8 cellular contexts compared by ENCODE assay signal in the genomic region with DNA sequence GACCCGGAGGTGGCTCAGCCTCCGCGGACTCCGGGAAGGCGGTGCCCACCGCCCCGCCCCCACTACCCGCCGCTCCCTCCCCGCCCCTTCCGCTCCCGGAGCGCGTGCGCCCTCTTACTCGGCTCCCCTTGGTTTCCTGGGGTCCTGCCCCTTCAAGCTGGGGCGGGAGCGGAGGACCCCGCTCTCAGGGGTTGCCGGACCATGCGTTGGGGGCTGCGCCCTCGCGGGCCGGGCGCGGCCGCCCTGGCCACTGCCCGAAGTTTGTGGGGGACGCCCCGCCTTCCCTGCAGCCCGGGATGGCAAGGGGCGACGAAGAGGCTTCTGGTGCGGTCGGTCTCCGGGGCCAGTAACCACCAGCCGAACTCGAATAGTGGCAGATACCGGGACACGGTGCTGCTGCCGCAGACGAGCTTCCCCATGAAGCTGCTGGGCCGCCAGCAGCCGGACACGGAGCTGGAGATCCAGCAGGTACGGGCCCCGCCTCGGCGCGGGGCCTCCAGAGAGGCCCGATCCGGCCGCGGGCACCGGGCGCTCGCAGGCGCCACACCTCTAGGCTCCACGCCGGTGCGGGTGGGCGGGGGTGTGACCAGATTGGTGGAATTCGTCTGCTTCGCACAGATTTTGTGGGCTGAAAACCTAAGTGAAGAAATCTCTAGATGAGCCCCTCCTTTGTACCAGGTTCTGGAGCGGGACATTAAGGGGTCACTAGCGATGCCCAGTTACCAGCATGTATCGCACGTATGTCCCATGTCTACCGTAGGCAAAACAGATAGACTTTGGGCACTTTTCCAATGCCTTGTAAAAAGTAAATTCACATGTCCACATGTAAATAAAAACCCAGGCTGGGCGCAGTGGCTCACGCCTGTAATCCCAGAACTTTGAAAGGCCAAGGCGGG. TPM values are rescaled to one million over a fixed set of nuclear protein-coding genes. Genes with fewer than 3 reads are reported as not detected.
DNase-seq lines count a peak whose midpoint lies in the region; ATAC-seq and TF ChIP-seq lines count a peak whose summit lies in the region.

IARS2 (plus strand) TSS at position 117 of the 896 bp plus-strand sequence; CDS start at position 202, 85 bp downstream.

- H3K9me3 ChIP-seq in HEK293 (ENCODE audit: control insufficient read depth, insufficient read depth, low read depth, low read length) (no peaks in the 10 kb centered on the region), adrenal gland (replicated peaks in 1 of 3) (no peaks in the 10 kb centered on the region), left ventricle myocardium inferior (replicated peaks) (no peaks in the 10 kb centered on the region), psoas muscle (no peaks in the 10 kb centered on the region)

- TF ChIP-seq CTCF in GM10248 (IDR thresholded peaks at IDR 0.05; ENCODE audit: control extremely low read depth, extremely low read depth, low read depth, missing control alignments) (no peak), HEK293 (tag by site-specific recombination; IDR thresholded peaks at IDR 0.05) (no peak; the same call in 1 of the 2 replicates), adrenal gland (IDR thresholded peaks at IDR 0.05) (no peak), left ventricle myocardium inferior (IDR thresholded peaks at IDR 0.05; ENCODE audit: borderline replicate concordance) (no peak), psoas muscle (IDR thresholded peaks at IDR 0.05) (no peak)

- POLR2A ChIA-PET in GM10248 (lab: Yijun Ruan, JAX) (no interaction called here), HEK293 (lab: Yijun Ruan, JAX) (interaction anchor here (0.6 kb wide), 1 partner anchor 19 kb away, joined by 4 read pairs; no protein-coding TSS in a partner anchor)

- intact Hi-C loops in adrenal gland (cut with DNase I) = loop anchor here in 1 of 2 donors (10.0 kb wide), 1 partner anchor 49 kb away; the partner anchor contains the start of gene EPRS1
- intact Hi-C loops in left ventricle myocardium inferior (cut with micrococcal nuclease) = no loop called here
- intact Hi-C loops in psoas muscle (cut with DNase I) = loop anchor here in 1 of 2 donors (5.0 kb wide), 1 partner anchor 47 kb away; the partner anchor contains the start of gene EPRS1

- peak in 1 of 2 donors; percentile 37 for TF ChIP-seq POLR2A in adrenal gland (IDR thresholded peaks at IDR 0.05)

- CTCF ChIA-PET in GM10248 (lab: Yijun Ruan, JAX) = interaction anchor here (0.8 to 1.6 kb wide), 4 partner anchors 15 to 104 kb away, joined by 3 to 4 read pairs (median 3); no protein-coding TSS in a partner anchor
- CTCF ChIA-PET in HEK293 (lab: Yijun Ruan, JAX) = no interaction called here

- peak; percentile 95 to 96 (median 95) for ATAC-seq in psoas muscle

- H3K27ac ChIP-seq in HEK293 (ENCODE audit: extremely low read depth, low read depth, low read length) (peak within 1 kb of the TSS; percentile 85), adrenal gland (peak within 1 kb of the TSS; percentile 21 to 84 (median 75)), left ventricle myocardium inferior (replicated peaks) (peak within 1 kb of the TSS; percentile 89), psoas muscle (peak within 1 kb of the TSS; percentile 91), urinary bladder (ENCODE audit: low read depth) (peak within 1 kb of the TSS; percentile 68)

- H3K4me1 ChIP-seq in HEK293 (ENCODE audit: control insufficient read depth, insufficient read depth, low read length) = no peaks in the 10 kb centered on the region
- H3K4me1 ChIP-seq in adrenal gland (replicated peaks in 1 of 2) = peaks cover 5 to 8% of the 10 kb centered on the region in 2 donors
- peaks cover 38% of the 10 kb centered on the region for H3K4me1 ChIP-seq in left ventricle myocardium inferior
- H3K4me1 ChIP-seq in psoas muscle = peaks cover 14% of the 10 kb centered on the region
- no peaks in the 10 kb centered on the region for H3K4me1 ChIP-seq in urinary bladder (ENCODE audit: insufficient read depth)

- peak; percentile 95 for DNase-seq in GM10248 (ENCODE audit: extremely low spot score)
- peak; percentile 78 for DNase-seq in MV-4-11 (lab: John Stamatoyannopoulos, UW)
- DNase-seq in T-helper 1 cell = peak; percentile 83 to 90 (median 88)
- DNase-seq in adrenal gland = peak; percentile 83 to 92 (median 88)
- peak; percentile 91 for DNase-seq in left ventricle myocardium inferior
- DNase-seq in psoas muscle = peak; percentile 89 to 94

- peaks cover 30 to 33% of the 10 kb centered on the region in 2 experiments for H3K36me3 ChIP-seq in HEK293 (ENCODE audit: control insufficient read depth in 2 of 2, insufficient read depth in 1 of 2, low read length in 2 of 2)
- peaks cover 0 to 17% of the 10 kb centered on the region in 2 donors for H3K36me3 ChIP-seq in adrenal gland (replicated peaks in 1 of 2)
- peaks cover 34% of the 10 kb centered on the region for H3K36me3 ChIP-seq in left ventricle myocardium inferior
- H3K36me3 ChIP-seq in psoas muscle (ENCODE audit: insufficient read depth in 1 of 2, low read depth in 1 of 2) = peaks cover 0 to 38% of the 10 kb centered on the region in 2 donors
- no peaks in the 10 kb centered on the region for H3K36me3 ChIP-seq in urinary bladder (ENCODE audit: insufficient read depth)

- H3K4me3 ChIP-seq in HEK293 (ENCODE audit: low read depth, low read length) (peak within 1 kb of the TSS; percentile 85), adrenal gland (peak within 1 kb of the TSS; percentile 71 to 99 (median 94)), left ventricle myocardium inferior (peak within 1 kb of the TSS; percentile 88), psoas muscle (peak within 1 kb of the TSS; percentile 100), urinary bladder (ENCODE audit: low read depth, low read length) (peak within 1 kb of the TSS; percentile 69)

- H3K27me3 ChIP-seq in adrenal gland (no peaks in the 10 kb centered on the region), left ventricle myocardium inferior (ENCODE audit: low read depth) (no peaks in the 10 kb centered on the region), psoas muscle (ENCODE audit: insufficient read depth in 3 of 3, low read length in 2 of 3) (no peaks in the 10 kb centered on the region)

- 2 to 16% (median 4%) methylated on average over 9 to 73 of the region's 73 CpGs for WGBS in adrenal gland, 4 donors
- 1 to 2% (median 1%) methylated on average over 47 to 73 of the region's 73 CpGs for WGBS in psoas muscle, 3 donors
- WGBS in urinary bladder = 1% methylated on average over 73 of the region's 73 CpGs

TF ChIP-seq in HEK293, 187 proteins besides CTCF, POLR2A, EP300 and RAD21 (continues in another document):
- peak; percentile 83 for TF ChIP-seq KLF10 (tag by site-specific recombination; IDR thresholded peaks at IDR 0.05)
- peak; percentile 97 for TF ChIP-seq ZBTB8A (tag by site-specific recombination; IDR thresholded peaks at IDR 0.05)
- peak; percentile 83 for TF ChIP-seq ZBTB20 (tag by site-specific recombination; IDR thresholded peaks at IDR 0.05)
- TF ChIP-seq, protein P1, sequence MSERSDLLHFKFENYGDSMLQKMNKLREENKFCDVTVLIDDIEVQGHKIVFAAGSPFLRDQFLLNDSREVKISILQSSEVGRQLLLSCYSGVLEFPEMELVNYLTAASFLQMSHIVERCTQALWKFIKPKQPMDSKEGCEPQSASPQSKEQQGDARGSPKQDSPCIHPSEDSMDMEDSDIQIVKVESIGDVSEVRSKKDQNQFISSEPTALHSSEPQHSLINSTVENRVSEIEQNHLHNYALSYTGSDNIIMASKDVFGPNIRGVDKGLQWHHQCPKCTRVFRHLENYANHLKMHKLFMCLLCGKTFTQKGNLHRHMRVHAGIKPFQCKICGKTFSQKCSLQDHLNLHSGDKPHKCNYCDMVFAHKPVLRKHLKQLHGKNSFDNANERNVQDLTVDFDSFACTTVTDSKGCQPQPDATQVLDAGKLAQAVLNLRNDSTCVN (tag by site-specific recombination; optimal IDR thresholded peaks at IDR 0.05) = peak; percentile 86
- peak; percentile 90 for TF ChIP-seq ZNF501 (tag by site-specific recombination; IDR thresholded peaks at IDR 0.05)
- no peak for TF ChIP-seq ZNF510 (tag by site-specific recombination; IDR thresholded peaks at IDR 0.05; ENCODE audit: insufficient replicate concordance)
- TF ChIP-seq ZNF221 (tag by site-specific recombination; IDR thresholded peaks at IDR 0.05; ENCODE audit: borderline replicate concordance) = no peak
- TF ChIP-seq ZNF600 (tag by site-specific recombination; IDR thresholded peaks at IDR 0.05) = 0 out of 2 replicates have a peak, but pooled peaks have one; percentile 40
- TF ChIP-seq, protein P2, sequence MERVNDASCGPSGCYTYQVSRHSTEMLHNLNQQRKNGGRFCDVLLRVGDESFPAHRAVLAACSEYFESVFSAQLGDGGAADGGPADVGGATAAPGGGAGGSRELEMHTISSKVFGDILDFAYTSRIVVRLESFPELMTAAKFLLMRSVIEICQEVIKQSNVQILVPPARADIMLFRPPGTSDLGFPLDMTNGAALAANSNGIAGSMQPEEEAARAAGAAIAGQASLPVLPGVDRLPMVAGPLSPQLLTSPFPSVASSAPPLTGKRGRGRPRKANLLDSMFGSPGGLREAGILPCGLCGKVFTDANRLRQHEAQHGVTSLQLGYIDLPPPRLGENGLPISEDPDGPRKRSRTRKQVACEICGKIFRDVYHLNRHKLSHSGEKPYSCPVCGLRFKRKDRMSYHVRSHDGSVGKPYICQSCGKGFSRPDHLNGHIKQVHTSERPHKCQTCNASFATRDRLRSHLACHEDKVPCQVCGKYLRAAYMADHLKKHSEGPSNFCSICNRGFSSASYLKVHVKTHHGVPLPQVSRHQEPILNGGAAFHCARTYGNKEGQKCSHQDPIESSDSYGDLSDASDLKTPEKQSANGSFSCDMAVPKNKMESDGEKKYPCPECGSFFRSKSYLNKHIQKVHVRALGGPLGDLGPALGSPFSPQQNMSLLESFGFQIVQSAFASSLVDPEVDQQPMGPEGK (tag by site-specific recombination; IDR thresholded peaks at IDR 0.05) = peak; percentile 87
- no peak for TF ChIP-seq ZNF19 (tag by site-specific recombination; IDR thresholded peaks at IDR 0.05; ENCODE audit: low read depth)
- peak; percentile 48; the same call in 1 of the 2 replicates for TF ChIP-seq ZIC2 (tag by site-specific recombination; IDR thresholded peaks at IDR 0.05)
- peak; percentile 60; the same call in 1 of the 2 replicates for TF ChIP-seq ZNF341 (tag by site-specific recombination; IDR thresholded peaks at IDR 0.05; ENCODE audit: low read depth)

RNA-seq across cellular contexts. Expression of gene IARS2, which starts in this region (rescaled TPM):
- total RNA-seq in adrenal gland (100 to 1,000 TPM in 3 of 8 donors, 10 to 100 TPM in 5; 74.2 to 118 (median 89.9) TPM), left ventricle myocardium inferior (77.5 TPM), psoas muscle (10 to 100 TPM; 59.1 to 86.3 (median 69.8) TPM), urinary bladder (71.1 TPM)
- polyA plus RNA-seq in adrenal gland (100 to 1,000 TPM in 1 of 3 donors, 10 to 100 TPM in 2; 11.8 to 119 (median 18.9) TPM), psoas muscle (10 to 100 TPM; 44.1 to 92.6 (median 49.0) TPM), urinary bladder (50.3 TPM)

Comparison
In these comparisons a context has a peak if more than half of its experiments do, and no peak if none do; other contexts are left out.
1. Peak in every context shown above with its lines: DNase-seq, ATAC-seq, H3K4me3 ChIP-seq and H3K27ac ChIP-seq.